1 cellular context compared by ENCODE assay signal in genomic region chr17:40343126-40344119, GRCh38.
TF ChIP-seq lines count a peak whose summit lies in the region.

No MANE protein-coding gene starts in this region.

TF ChIP-seq in HEK293, 187 proteins besides CTCF, POLR2A, EP300 and RAD21 (continued from another document and continues in another):
- TF ChIP-seq ELK4 (IDR thresholded peaks at IDR 0.05; ENCODE audit: borderline replicate concordance, low read depth, low read length) (no peak), ZNF791 (tag by site-specific recombination; IDR thresholded peaks at IDR 0.05) (no peak), ZNF398 (tag by site-specific recombination; IDR thresholded peaks at IDR 0.05) (peak; percentile 58), TSHZ1 (tag by site-specific recombination; IDR thresholded peaks at IDR 0.05; ENCODE audit: borderline replicate concordance) (no peak), ZNF175 (tag by site-specific recombination; IDR thresholded peaks at IDR 0.05) (no peak), ZNF571 (tag by site-specific recombination; IDR thresholded peaks at IDR 0.05) (no peak), YY2 (tag by site-specific recombination; IDR thresholded peaks at IDR 0.05) (no peak), ZNF654 (tag by site-specific recombination; IDR thresholded peaks at IDR 0.05; ENCODE audit: low read depth) (no peak), ZNF660 (tag by site-specific recombination; IDR thresholded peaks at IDR 0.05) (no peak), ZBTB21 (tag by site-specific recombination; IDR thresholded peaks at IDR 0.05) (no peak), ZNF221 (tag by site-specific recombination; IDR thresholded peaks at IDR 0.05; ENCODE audit: borderline replicate concordance) (no peak), EGR2 (tag by site-specific recombination; IDR thresholded peaks at IDR 0.05; ENCODE audit: low read depth) (peak; percentile 20; the same call in 1 of the 2 replicates), GLIS1 (tag by site-specific recombination; IDR thresholded peaks at IDR 0.05) (peak; percentile 81), ZNF16 (tag by site-specific recombination; IDR thresholded peaks at IDR 0.05; ENCODE audit: low read depth) (no peak), ZBTB49 (tag by site-specific recombination; IDR thresholded peaks at IDR 0.05; ENCODE audit: low read depth) (no peak), ZBTB7A (tag by site-specific recombination; IDR thresholded peaks at IDR 0.05; ENCODE audit: low read depth) (no peak), ZNF626 (tag by site-specific recombination; IDR thresholded peaks at IDR 0.05) (no peak), ZNF747 (tag by site-specific recombination; IDR thresholded peaks at IDR 0.05) (no peak), ZNF146 (tag by site-specific recombination; IDR thresholded peaks at IDR 0.05) (no peak), ZNF768 (tag by site-specific recombination; IDR thresholded peaks at IDR 0.05) (no peak), ZSCAN16 (tag by site-specific recombination; IDR thresholded peaks at IDR 0.05) (0 out of 2 replicates have a peak, but pooled peaks have one; percentile 13), PRDM1 (tag by site-specific recombination; IDR thresholded peaks at IDR 0.05) (no peak), TRIM28 (IDR thresholded peaks at IDR 0.05; ENCODE audit: borderline replicate concordance, low read length) (no peak), ZNF670 (tag by site-specific recombination; IDR thresholded peaks at IDR 0.05; ENCODE audit: low read depth) (no peak), ZNF501 (tag by site-specific recombination; IDR thresholded peaks at IDR 0.05) (no peak), ZNF148 (tag by site-specific recombination; IDR thresholded peaks at IDR 0.05; ENCODE audit: borderline replicate concordance) (no peak), ZNF561 (tag by site-specific recombination; IDR thresholded peaks at IDR 0.05; ENCODE audit: borderline replicate concordance) (no peak), ZNF26 (tag by site-specific recombination; IDR thresholded peaks at IDR 0.05) (no peak), ZNF704 (tag by site-specific recombination; IDR thresholded peaks at IDR 0.05) (no peak), ZNF138 (tag by site-specific recombination; IDR thresholded peaks at IDR 0.05; ENCODE audit: borderline replicate concordance) (no peak), MYNN (tag by site-specific recombination; IDR thresholded peaks at IDR 0.05; ENCODE audit: borderline replicate concordance) (no peak), FEZF1 (tag by site-specific recombination; IDR thresholded peaks at IDR 0.05) (no peak), ZNF311 (tag by site-specific recombination; IDR thresholded peaks at IDR 0.05; ENCODE audit: borderline replicate concordance) (no peak), ZFHX2 (tag by site-specific recombination; conservative IDR thresholded peaks at IDR 0.05) (peak; percentile 48), ZNF530 (tag by site-specific recombination; IDR thresholded peaks at IDR 0.05; ENCODE audit: low read depth) (no peak)
- TF ChIP-seq, protein P1, sequence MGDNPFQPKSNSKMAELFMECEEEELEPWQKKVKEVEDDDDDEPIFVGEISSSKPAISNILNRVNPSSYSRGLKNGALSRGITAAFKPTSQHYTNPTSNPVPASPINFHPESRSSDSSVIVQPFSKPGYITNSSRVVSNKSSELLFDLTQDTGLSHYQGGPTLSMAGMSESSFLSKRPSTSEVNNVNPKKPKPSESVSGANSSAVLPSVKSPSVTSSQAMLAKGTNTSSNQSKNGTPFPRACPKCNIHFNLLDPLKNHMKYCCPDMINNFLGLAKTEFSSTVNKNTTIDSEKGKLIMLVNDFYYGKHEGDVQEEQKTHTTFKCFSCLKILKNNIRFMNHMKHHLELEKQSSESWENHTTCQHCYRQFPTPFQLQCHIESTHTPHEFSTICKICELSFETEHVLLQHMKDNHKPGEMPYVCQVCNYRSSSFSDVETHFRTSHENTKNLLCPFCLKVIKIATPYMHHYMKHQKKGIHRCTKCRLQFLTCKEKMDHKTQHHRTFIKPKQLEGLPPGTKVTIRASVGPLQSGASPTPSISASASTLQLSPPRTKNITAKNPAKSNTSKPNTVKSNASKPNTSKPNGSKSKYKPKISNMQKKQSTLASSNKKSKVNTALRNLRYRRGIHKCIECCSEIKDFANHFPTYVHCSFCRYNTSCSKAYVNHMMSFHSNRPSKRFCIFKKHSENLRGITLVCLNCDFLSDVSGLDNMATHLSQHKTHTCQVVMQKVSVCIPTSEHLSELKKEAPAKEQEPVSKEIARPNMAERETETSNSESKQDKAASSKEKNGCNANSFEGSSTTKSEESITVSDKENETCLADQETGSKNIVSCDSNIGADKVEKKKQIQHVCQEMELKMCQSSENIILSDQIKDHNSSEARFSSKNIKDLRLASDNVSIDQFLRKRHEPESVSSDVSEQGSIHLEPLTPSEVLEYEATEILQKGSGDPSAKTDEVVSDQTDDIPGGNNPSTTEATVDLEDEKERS (tag by site-specific recombination; IDR thresholded peaks at IDR 0.05), result no peak
- TF ChIP-seq, protein P2, sequence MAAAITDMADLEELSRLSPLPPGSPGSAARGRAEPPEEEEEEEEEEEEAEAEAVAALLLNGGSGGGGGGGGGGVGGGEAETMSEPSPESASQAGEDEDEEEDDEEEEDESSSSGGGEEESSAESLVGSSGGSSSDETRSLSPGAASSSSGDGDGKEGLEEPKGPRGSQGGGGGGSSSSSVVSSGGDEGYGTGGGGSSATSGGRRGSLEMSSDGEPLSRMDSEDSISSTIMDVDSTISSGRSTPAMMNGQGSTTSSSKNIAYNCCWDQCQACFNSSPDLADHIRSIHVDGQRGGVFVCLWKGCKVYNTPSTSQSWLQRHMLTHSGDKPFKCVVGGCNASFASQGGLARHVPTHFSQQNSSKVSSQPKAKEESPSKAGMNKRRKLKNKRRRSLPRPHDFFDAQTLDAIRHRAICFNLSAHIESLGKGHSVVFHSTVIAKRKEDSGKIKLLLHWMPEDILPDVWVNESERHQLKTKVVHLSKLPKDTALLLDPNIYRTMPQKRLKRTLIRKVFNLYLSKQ (tag by site-specific recombination; IDR thresholded peaks at IDR 0.05; ENCODE audit: borderline replicate concordance), result no peak
- TF ChIP-seq, protein P3, sequence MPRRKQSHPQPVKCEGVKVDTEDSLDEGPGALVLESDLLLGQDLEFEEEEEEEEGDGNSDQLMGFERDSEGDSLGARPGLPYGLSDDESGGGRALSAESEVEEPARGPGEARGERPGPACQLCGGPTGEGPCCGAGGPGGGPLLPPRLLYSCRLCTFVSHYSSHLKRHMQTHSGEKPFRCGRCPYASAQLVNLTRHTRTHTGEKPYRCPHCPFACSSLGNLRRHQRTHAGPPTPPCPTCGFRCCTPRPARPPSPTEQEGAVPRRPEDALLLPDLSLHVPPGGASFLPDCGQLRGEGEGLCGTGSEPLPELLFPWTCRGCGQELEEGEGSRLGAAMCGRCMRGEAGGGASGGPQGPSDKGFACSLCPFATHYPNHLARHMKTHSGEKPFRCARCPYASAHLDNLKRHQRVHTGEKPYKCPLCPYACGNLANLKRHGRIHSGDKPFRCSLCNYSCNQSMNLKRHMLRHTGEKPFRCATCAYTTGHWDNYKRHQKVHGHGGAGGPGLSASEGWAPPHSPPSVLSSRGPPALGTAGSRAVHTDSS (tag by site-specific recombination; IDR thresholded peaks at IDR 0.05), result no peak
